1 cellular context compared by ENCODE assay signal in the genomic region with DNA sequence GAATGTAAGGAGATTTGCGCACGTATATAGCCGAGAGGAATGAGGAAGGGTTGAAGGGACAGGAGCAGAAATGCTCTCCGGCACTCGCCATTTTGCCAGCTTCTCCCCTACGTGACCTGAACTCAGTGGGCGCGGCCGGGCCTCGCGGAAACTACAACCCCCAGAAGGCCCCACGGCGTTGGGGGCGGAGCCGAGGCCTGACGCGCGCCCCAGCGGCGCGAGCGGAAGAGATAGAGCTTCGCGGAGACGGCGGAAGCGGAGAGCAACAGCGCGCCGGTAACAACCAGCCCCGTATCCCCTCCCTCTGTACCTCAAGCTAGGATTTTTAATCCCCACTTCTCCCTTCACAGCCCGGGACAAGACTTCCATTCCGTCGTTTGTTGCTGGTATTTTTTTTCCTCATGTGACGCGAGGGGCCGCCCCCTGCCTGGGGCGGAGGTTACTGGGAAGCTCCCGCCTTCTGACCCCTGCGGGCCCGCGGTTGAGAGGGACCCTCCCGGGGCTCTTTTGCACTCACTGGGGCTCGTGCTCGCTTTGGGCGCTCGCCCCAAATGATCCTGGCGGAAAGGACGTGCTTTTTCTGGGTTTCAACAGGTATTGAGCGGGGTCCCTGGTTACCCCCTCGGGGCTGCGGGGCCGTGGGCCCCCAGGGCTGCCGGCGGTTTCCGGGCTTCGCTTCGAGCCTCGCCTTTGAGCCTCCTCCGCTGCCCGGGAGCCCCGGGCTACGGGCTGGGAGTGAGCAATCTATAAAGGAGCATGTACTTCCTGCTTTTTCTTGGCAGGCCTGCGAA.
TF ChIP-seq lines count a peak whose summit lies in the region.

Gene R3HCC1L (plus strand): TSS at position 227 of the 791 bp plus-strand sequence. CDS start 73,458 bp downstream, outside the sequence.

TF ChIP-seq in K562, 482 proteins besides CTCF, POLR2A, EP300 and RAD21 (continued from another document and continues in another):
- TF ChIP-seq GTF3C2 (IDR thresholded peaks at IDR 0.05; ENCODE audit: borderline replicate concordance, extremely low read depth, insufficient read length) = no peak
- TF ChIP-seq BCOR (IDR thresholded peaks at IDR 0.05) = no peak
- TF ChIP-seq, protein P1, sequence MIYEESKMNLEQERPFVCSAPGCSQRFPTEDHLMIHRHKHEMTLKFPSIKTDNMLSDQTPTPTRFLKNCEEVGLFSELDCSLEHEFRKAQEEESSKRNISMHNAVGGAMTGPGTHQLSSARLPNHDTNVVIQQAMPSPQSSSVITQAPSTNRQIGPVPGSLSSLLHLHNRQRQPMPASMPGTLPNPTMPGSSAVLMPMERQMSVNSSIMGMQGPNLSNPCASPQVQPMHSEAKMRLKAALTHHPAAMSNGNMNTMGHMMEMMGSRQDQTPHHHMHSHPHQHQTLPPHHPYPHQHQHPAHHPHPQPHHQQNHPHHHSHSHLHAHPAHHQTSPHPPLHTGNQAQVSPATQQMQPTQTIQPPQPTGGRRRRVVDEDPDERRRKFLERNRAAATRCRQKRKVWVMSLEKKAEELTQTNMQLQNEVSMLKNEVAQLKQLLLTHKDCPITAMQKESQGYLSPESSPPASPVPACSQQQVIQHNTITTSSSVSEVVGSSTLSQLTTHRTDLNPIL (CRISPR knock-in tag; IDR thresholded peaks at IDR 0.05) = no peak
- TF ChIP-seq RBFOX2 (IDR thresholded peaks at IDR 0.05; ENCODE audit: low read depth, low read length) = peak; percentile 96
- no peak for TF ChIP-seq MLLT1 (IDR thresholded peaks at IDR 0.05)
- TF ChIP-seq CHD4 (IDR thresholded peaks at IDR 0.05; ENCODE audit: insufficient read depth, insufficient replicate concordance, low read depth, low read length, poor library complexity, severe bottlenecking) = no peak
- TF ChIP-seq, protein P2, sequence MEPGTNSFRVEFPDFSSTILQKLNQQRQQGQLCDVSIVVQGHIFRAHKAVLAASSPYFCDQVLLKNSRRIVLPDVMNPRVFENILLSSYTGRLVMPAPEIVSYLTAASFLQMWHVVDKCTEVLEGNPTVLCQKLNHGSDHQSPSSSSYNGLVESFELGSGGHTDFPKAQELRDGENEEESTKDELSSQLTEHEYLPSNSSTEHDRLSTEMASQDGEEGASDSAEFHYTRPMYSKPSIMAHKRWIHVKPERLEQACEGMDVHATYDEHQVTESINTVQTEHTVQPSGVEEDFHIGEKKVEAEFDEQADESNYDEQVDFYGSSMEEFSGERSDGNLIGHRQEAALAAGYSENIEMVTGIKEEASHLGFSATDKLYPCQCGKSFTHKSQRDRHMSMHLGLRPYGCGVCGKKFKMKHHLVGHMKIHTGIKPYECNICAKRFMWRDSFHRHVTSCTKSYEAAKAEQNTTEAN (CRISPR knock-in tag; IDR thresholded peaks at IDR 0.05) = no peak
- no peak for TF ChIP-seq CREBBP (IDR thresholded peaks at IDR 0.05; ENCODE audit: low read depth, low read length)
- TF ChIP-seq KDM2B (CRISPR knock-in tag; IDR thresholded peaks at IDR 0.05) = no peak
- no peak for TF ChIP-seq NFXL1 (CRISPR knock-in tag; IDR thresholded peaks at IDR 0.05)
- TF ChIP-seq ATF6 (CRISPR knock-in tag; IDR thresholded peaks at IDR 0.05) = no peak
- no peak for TF ChIP-seq BMI1 (IDR thresholded peaks at IDR 0.05; ENCODE audit: low read length)
- TF ChIP-seq TCF7 (IDR thresholded peaks at IDR 0.05; ENCODE audit: borderline replicate concordance) = no peak
- no peak for TF ChIP-seq CLOCK (CRISPR knock-in tag; IDR thresholded peaks at IDR 0.05; ENCODE audit: borderline replicate concordance)
- TF ChIP-seq, protein P3, sequence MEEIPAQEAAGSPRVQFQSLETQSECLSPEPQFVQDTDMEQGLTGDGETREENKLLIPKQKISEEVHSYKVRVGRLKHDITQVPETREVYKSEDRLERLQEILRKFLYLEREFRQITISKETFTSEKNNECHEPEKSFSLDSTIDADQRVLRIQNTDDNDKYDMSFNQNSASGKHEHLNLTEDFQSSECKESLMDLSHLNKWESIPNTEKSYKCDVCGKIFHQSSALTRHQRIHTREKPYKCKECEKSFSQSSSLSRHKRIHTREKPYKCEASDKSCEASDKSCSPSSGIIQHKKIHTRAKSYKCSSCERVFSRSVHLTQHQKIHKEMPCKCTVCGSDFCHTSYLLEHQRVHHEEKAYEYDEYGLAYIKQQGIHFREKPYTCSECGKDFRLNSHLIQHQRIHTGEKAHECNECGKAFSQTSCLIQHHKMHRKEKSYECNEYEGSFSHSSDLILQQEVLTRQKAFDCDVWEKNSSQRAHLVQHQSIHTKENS (CRISPR knock-in tag; IDR thresholded peaks at IDR 0.05) = no peak
- no peak for TF ChIP-seq ZNF431 (CRISPR knock-in tag; IDR thresholded peaks at IDR 0.05)
- TF ChIP-seq ZNF592 (IDR thresholded peaks at IDR 0.05) = no peak
- TF ChIP-seq CCAR2 (IDR thresholded peaks at IDR 0.05; ENCODE audit: low read depth, low read length) = no peak
- TF ChIP-seq SMC3 (conservative IDR thresholded peaks at IDR 0.05; ENCODE audit: insufficient read depth, low read depth, low read length) = no peak
- no peak for TF ChIP-seq CBFB (CRISPR knock-in tag; IDR thresholded peaks at IDR 0.05)
- TF ChIP-seq ZNF146 (CRISPR knock-in tag; IDR thresholded peaks at IDR 0.05; ENCODE audit: unreplicated experiment) = no peak
- no peak for TF ChIP-seq CBX8 (IDR thresholded peaks at IDR 0.05; ENCODE audit: borderline replicate concordance, extremely low read depth, low read depth, low read length, poor library complexity, severe bottlenecking)
- no peak for TF ChIP-seq CAMTA2 (CRISPR knock-in tag; conservative IDR thresholded peaks at IDR 0.05)
- TF ChIP-seq ZKSCAN8 (CRISPR knock-in tag; IDR thresholded peaks at IDR 0.05) = no peak
- no peak for TF ChIP-seq ZNF165 (CRISPR knock-in tag; IDR thresholded peaks at IDR 0.05; ENCODE audit: borderline replicate concordance)
- no peak for TF ChIP-seq MCM2 (IDR thresholded peaks at IDR 0.05; ENCODE audit: low read depth)
- TF ChIP-seq FOXP1 (CRISPR knock-in tag; IDR thresholded peaks at IDR 0.05) = no peak
- TF ChIP-seq RFX7 (CRISPR knock-in tag; IDR thresholded peaks at IDR 0.05) = no peak
- no peak for TF ChIP-seq FIP1L1 (IDR thresholded peaks at IDR 0.05; ENCODE audit: low read depth, low read length, poor library complexity, severe bottlenecking)
- TF ChIP-seq FOXM1 (IDR thresholded peaks at IDR 0.05; ENCODE audit: low read depth) = no peak
- no peak for TF ChIP-seq FOXM1 (CRISPR knock-in tag; IDR thresholded peaks at IDR 0.05; ENCODE audit: low read depth)
- TF ChIP-seq ARID3A (IDR thresholded peaks at IDR 0.05; ENCODE audit: borderline replicate concordance, low read depth, low read length) = no peak
- TF ChIP-seq MAFG (tag; conservative IDR thresholded peaks at IDR 0.05) = no peak
